28 cellular contexts compared by ENCODE assay signal in the genomic region with DNA sequence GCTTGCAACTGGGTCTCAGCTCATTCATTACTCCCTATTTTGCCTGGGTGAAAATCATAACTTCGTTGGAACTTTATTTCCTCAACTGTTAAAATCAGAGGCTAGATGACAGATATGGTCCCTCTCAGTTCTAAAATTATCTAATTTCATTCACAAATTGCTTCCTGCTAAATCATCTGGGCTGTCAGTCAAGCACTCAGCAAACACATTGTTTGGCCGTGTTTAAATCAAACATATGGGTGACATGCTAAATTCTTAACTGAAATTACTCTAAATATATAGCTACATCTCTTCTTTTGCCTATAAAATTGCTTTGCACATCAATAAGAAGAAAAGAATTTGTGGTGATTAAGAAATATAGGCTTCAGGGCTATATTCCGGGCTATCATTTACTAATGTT.
"Had no signal": no experiment of that assay in that cellular context is flagged by ENCODE, and none has a peak within 500 bp of the region (broad histone marks: within the 10 kb centered on the region; RNA-seq: fewer than 3 reads in every experiment).

No MANE protein-coding gene starts in this region.

- H3K79me2 ChIP-seq: parathyroid adenoma had no signal

- ATAC-seq: psoas muscle; right cardiac atrium; right lobe of liver; stimulated activated effector memory CD8-positive, alpha-beta T cell treated with anti-CD3 and anti-CD28 coated beads, Interleukin-12 subunit alpha, Interleukin-12 subunit beta, amount 100 ng/mL, for 72 hours; stimulated activated naive B cell treated with anti-CD40 and anti-IgM and Interleukin-4, amounts not matched to agents 10 μg/mL and 1 μg/mL and 100 μg/mL, for 72 hours had no signal

- H3K36me3 Mint-ChIP-seq: neural progenitor cell; stimulated activated effector memory CD8-positive, alpha-beta T cell treated with anti-CD3 and anti-CD28 coated beads, Interleukin-12 subunit alpha, Interleukin-12 subunit beta, amount 100 ng/mL, for 72 hours; stimulated activated naive B cell treated with anti-CD40 and anti-IgM and Interleukin-4, amounts not matched to agents 10 μg/mL and 1 μg/mL and 100 μg/mL, for 72 hours had no signal

- H3K4me3 ChIP-seq: neural progenitor cell, ovary, psoas muscle, right lobe of liver, sigmoid colon, stomach, thoracic aorta, thyroid gland, tibial nerve, upper lobe of left lung, vagina had no signal

- H3K9ac ChIP-seq: neural progenitor cell, parathyroid adenoma had no signal

- H3K27ac Mint-ChIP-seq: nephron; progenitor cell of endocrine pancreas; stimulated activated effector memory CD8-positive, alpha-beta T cell treated with anti-CD3 and anti-CD28 coated beads, Interleukin-12 subunit alpha, Interleukin-12 subunit beta, amount 100 ng/mL, for 72 hours; stimulated activated naive B cell treated with anti-CD40 and anti-IgM and Interleukin-4, amounts not matched to agents 10 μg/mL and 1 μg/mL and 100 μg/mL, for 72 hours; stimulated activated naive CD8-positive, alpha-beta T cell treated with anti-CD3 and anti-CD28 coated beads, Interleukin-15, Interleukin-2, amounts not matched to agents 100 ng/mL and 50 ng/mL, for 24 hours had no signal

- H2AFZ ChIP-seq: neural progenitor cell, parathyroid adenoma had no signal

- H3K4me2 ChIP-seq: neural progenitor cell had no signal

- H3K4me3 Mint-ChIP-seq: nephron; neural progenitor cell; stimulated activated effector memory CD8-positive, alpha-beta T cell treated with anti-CD3 and anti-CD28 coated beads, Interleukin-12 subunit alpha, Interleukin-12 subunit beta, amount 100 ng/mL, for 72 hours; stimulated activated naive B cell treated with anti-CD40 and anti-IgM and Interleukin-4, amounts not matched to agents 10 μg/mL and 1 μg/mL and 100 μg/mL, for 72 hours; stimulated activated naive CD8-positive, alpha-beta T cell treated with anti-CD3 and anti-CD28 coated beads, Interleukin-15, Interleukin-2, amounts not matched to agents 100 ng/mL and 50 ng/mL, for 24 hours had no signal

- H3K4me1 ChIP-seq: parathyroid adenoma, right lobe of liver, stomach, thyroid gland had no signal

- H3K9me3 Mint-ChIP-seq: nephron; neural progenitor cell; stimulated activated effector memory CD8-positive, alpha-beta T cell treated with anti-CD3 and anti-CD28 coated beads, Interleukin-12 subunit alpha, Interleukin-12 subunit beta, amount 100 ng/mL, for 72 hours; stimulated activated naive B cell treated with anti-CD40 and anti-IgM and Interleukin-4, amounts not matched to agents 10 μg/mL and 1 μg/mL and 100 μg/mL, for 72 hours; stimulated activated naive CD8-positive, alpha-beta T cell treated with anti-CD3 and anti-CD28 coated beads, Interleukin-15, Interleukin-2, amounts not matched to agents 100 ng/mL and 50 ng/mL, for 24 hours had no signal

- H3K27ac ChIP-seq: neural progenitor cell, ovary, parathyroid adenoma, psoas muscle, right lobe of liver, sigmoid colon, stomach, thoracic aorta, thyroid gland, tibial nerve, upper lobe of left lung, vagina had no signal

- H3K4me1 Mint-ChIP-seq: nephron, neural progenitor cell had no signal

- H3K27me3 ChIP-seq: neural progenitor cell, ovary, right lobe of liver, sigmoid colon, stomach, thyroid gland, tibial nerve, upper lobe of left lung, vagina had no signal

- H3K9me3 ChIP-seq: ovary, psoas muscle, right lobe of liver, sigmoid colon, stomach, thoracic aorta, thyroid gland, tibial nerve, upper lobe of left lung, vagina had no signal

- FAIRE-seq: small intestine, urothelium cell line had no signal

- H3K36me3 ChIP-seq: neural progenitor cell, ovary, right lobe of liver, sigmoid colon, stomach, thoracic aorta, thyroid gland, tibial nerve, upper lobe of left lung, vagina had no signal

- DNase-seq: occipital lobe; ovary; posterior cingulate gyrus; psoas muscle; right cardiac atrium; right lobe of liver; sigmoid colon; small intestine; stimulated activated CD4-positive, alpha-beta T cell treated with anti-CD3 and anti-CD28 coated beads, Interleukin-15, amount 100 ng/mL, for 24 hours; stimulated activated CD4-positive, alpha-beta T cell treated with anti-CD3 and anti-CD28 coated beads, Interleukin-2, amount 100 ng/mL, for 24 hours; stimulated activated CD4-positive, alpha-beta T cell treated with anti-CD3 and anti-CD28 coated beads, Interleukin-2, amount 100 ng/mL, for 48 hours; stimulated activated CD4-positive, alpha-beta T cell treated with anti-CD3 and anti-CD28 coated beads, Interleukin-4, amount 100 ng/mL, for 24 hours; stimulated activated naive B cell treated with anti-CD40 and anti-IgM and Interleukin-4, amounts not matched to agents 10 μg/mL and 1 μg/mL and 100 μg/mL, for 72 hours; stimulated activated naive CD4-positive, alpha-beta T cell treated with Interleukin-2 at 50 U/mL for 16 hours; stomach; thyroid gland; trophoblast cell; upper lobe of left lung had no signal
